ENCODE assay signal across 8 cellular contexts in the genomic region with DNA sequence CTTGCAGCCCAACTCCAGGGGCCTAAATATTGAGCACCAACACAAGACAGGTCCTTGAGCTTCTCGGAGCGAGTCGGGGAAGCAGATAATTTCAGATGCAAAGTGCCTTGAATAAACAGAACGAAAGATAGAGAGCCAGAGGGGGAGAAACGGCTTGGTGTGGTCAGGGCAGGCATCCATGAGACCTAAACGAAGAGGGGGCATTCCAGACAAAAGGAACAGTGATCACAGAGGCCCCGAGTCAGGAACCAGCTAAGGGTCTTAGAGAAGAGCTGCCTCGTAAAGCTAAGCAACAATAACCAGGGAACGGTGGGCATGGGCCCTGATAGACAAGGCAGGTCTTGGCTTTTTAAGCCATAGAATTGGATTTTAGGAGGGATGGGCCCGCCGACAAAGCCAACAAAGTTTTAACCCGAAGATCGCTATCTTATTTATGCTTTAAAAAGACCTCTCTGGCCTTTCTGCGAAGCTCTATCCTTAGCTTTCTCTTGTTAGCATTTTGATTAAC. TPM values are rescaled to one million over a fixed set of nuclear protein-coding genes. Genes with fewer than 3 reads are reported as not detected.
DNase-seq lines count a peak whose midpoint lies in the region; ATAC-seq, FAIRE-seq and TF ChIP-seq lines count a peak whose summit lies in the region.

No MANE protein-coding gene starts in this region.

- H3K9ac ChIP-seq in BLaER1 (peak overlapping the region; percentile 81), GM12878 (ENCODE audit: control insufficient read depth, insufficient read depth, low read length) (peak overlapping the region; percentile 28; the same call in 1 of the 2 replicates), mucosa of rectum (ENCODE audit: low read depth in 1 of 2, low read length in 2 of 2) (peak overlapping the region; percentile 68 to 85)

- TF ChIP-seq EP300 in GM12878 (IDR thresholded peaks at IDR 0.05; ENCODE audit: borderline replicate concordance in 1 of 2, control insufficient read depth in 1 of 2, low read depth in 2 of 2, low read length in 2 of 2) = no peak

- intact Hi-C loops in GM12878 (cut with micrococcal nuclease; ENCODE audit: unreplicated experiment) = no loop called here

- in situ Hi-C loops in GM12878 (cut with MboI) = no loop called here

- no peaks in the 10 kb centered on the region for H3K27me3 ChIP-seq in BLaER1
- no peaks in the 10 kb centered on the region for H3K27me3 ChIP-seq in GM12878 (replicated peaks in 1 of 2; ENCODE audit: control insufficient read depth in 2 of 2, insufficient read depth in 2 of 2, low read length in 1 of 2)
- H3K27me3 ChIP-seq in mucosa of rectum (ENCODE audit: control insufficient read depth in 2 of 2, insufficient read depth in 2 of 2, low read length in 2 of 2) = no peaks in the 10 kb centered on the region

- ATAC-seq in HG02759 (IDR thresholded peaks at IDR 0.05; ENCODE audit: unreplicated experiment) (peak; percentile 3), GM12878 (no peak), HG03097 (IDR thresholded peaks at IDR 0.05; ENCODE audit: low FRiP score, unreplicated experiment) (no peak), HG02571 (IDR thresholded peaks at IDR 0.05; ENCODE audit: unreplicated experiment) (no peak)

- FAIRE-seq in GM12878 (lab: Jason Lieb, UNC) = no peak

- H3K4me1 ChIP-seq in BLaER1 (peaks cover 34% of the 10 kb centered on the region), GM12878 (ENCODE audit: control insufficient read depth, insufficient read depth, low read length) (peaks cover 22% of the 10 kb centered on the region), mucosa of rectum (ENCODE audit: control insufficient read depth in 2 of 2, insufficient read depth in 2 of 2, low read length in 2 of 2) (peaks cover 20 to 25% of the 10 kb centered on the region in 2 donors)

- peak overlapping the region; percentile 69 for H3K4me3 ChIP-seq in BLaER1
- H3K4me3 ChIP-seq in GM12878 = peak overlapping the region; percentile 59
- peak overlapping the region; percentile 74 to 84 for H3K4me3 ChIP-seq in mucosa of rectum (ENCODE audit: low read length in 2 of 2)

- DNase-seq in GM12878 (ENCODE audit: low read depth, low spot score) = no peak
- no peak for DNase-seq in activated effector memory CD4-positive, alpha-beta T cell treated with anti-CD3 and anti-CD28 coated beads, Interleukin-2, amount 50 U/mL, for 16 hours
- DNase-seq in dedifferentiated amniotic fluid mesenchymal stem cell (ENCODE audit: extremely low spot score) = no peak

- SMC1A ChIA-PET in GM12878 (lab: Charles Lee; ENCODE audit: uncharacterized antibody, unreplicated experiment) = interaction anchor here (0.6 to 1.4 kb wide), 7 partner anchors 21 to 247 kb away, joined by 3 to 8 read pairs (median 3); a partner anchor contains a TSS

- H3K4me2 ChIP-seq in BLaER1 (peak overlapping the region; percentile 89), GM12878 (ENCODE audit: control insufficient read depth, insufficient read depth) (peak overlapping the region; percentile 53)

- POLR2A ChIA-PET in GM12878 (lab: Charles Lee) = interaction anchor here (0.5 kb wide), 2 partner anchors 17 to 22 kb away, joined by 3 to 4 read pairs; no protein-coding TSS in a partner anchor

- TF ChIP-seq POLR2A in GM12878 (IDR thresholded peaks at IDR 0.05; ENCODE audit: low read depth, low read length) = no peak

- CTCF ChIA-PET in GM12878 (lab: Yijun Ruan, JAX) = interaction anchor here (0.6 to 1.5 kb wide), 8 partner anchors 52 to 1477 kb away, joined by 3 to 10 read pairs (median 4); a partner anchor contains a TSS

- H3K27ac ChIP-seq in BLaER1 = no peak overlapping the region
- no peak overlapping the region for H3K27ac ChIP-seq in GM12878 (ENCODE audit: control insufficient read depth, insufficient read depth)
- H3K27ac ChIP-seq in mucosa of rectum (ENCODE audit: low read depth in 2 of 2, low read length in 2 of 2) = peak overlapping the region; percentile 58 to 82

- H3K9me3 ChIP-seq in BLaER1 (no peaks in the 10 kb centered on the region), GM12878 (replicated peaks; ENCODE audit: control insufficient read depth, insufficient read depth, low read length) (no peaks in the 10 kb centered on the region), mucosa of rectum (ENCODE audit: control insufficient read depth in 2 of 2, low read length in 2 of 2) (no peaks in the 10 kb centered on the region)

- no TSS peak for BruUV-seq in GM12878 (replicated peaks; lab: Mats Ljungman, UMichigan)

- RAD21 ChIA-PET in GM12878 (lab: Charles Lee; ENCODE audit: unreplicated experiment) = interaction anchor here (0.6 to 1.5 kb wide), 6 partner anchors 15 to 335 kb away, joined by 3 to 7 read pairs (median 4); a partner anchor contains a TSS

- H3K79me2 ChIP-seq in GM12878 (ENCODE audit: control insufficient read depth, insufficient read depth, low read length) = no peaks in the 10 kb centered on the region; the same call in 1 of the 2 replicates

- H3K36me3 ChIP-seq in BLaER1 (peaks cover 68% of the 10 kb centered on the region), GM12878 (ENCODE audit: control insufficient read depth in 2 of 2, insufficient read depth in 2 of 2, low read length in 1 of 2) (peaks cover 4 to 6% of the 10 kb centered on the region in 2 experiments), mucosa of rectum (ENCODE audit: control insufficient read depth in 2 of 2, insufficient read depth in 2 of 2, low read length in 2 of 2) (peaks cover 32 to 46% of the 10 kb centered on the region in 2 donors)

- peaks cover 37% of the 10 kb centered on the region for H4K20me1 ChIP-seq in BLaER1
- H4K20me1 ChIP-seq in GM12878 (ENCODE audit: control insufficient read depth, insufficient read depth) = no peaks in the 10 kb centered on the region

- H2AFZ ChIP-seq in GM12878 (ENCODE audit: control insufficient read depth, low read depth, low read length) = peak overlapping the region; percentile 88

- no peak for TF ChIP-seq CTCF in GM12878 (IDR thresholded peaks at IDR 0.05 in 2 of 3, conservative IDR thresholded peaks at IDR 0.05 in 1 of 3; ENCODE audit: control insufficient read depth in 2 of 3, extremely low read depth in 1 of 3, insufficient read depth in 1 of 3, low read depth in 3 of 3, low read length in 3 of 3)

- 35% methylated on average over 14 of the region's 14 CpGs for WGBS in GM12878 (ENCODE audit: insufficient coverage, insufficient replicate concordance, low lambda C conversion rate, missing lambda C conversion rate)

- TF ChIP-seq RAD21 in GM12878 (IDR thresholded peaks at IDR 0.05; ENCODE audit: insufficient read depth, low read depth, low read length) = no peak

RNA-seq across cellular contexts. Expression of a gene that starts 0.4 kb away (rescaled TPM):
- total RNA-seq in GM12878 (2013; cell fraction: nucleolus; rRNA removed) = 7.3 and 9.4 TPM in 2 replicates
- total RNA-seq in GM12878 (2014; rRNA removed) (17.1 and 18.1 TPM in 2 replicates), GM12878 (2014; rRNA removed; fragmentation: Illumina TruSeq; extraction: Trizol) (4.1 and 5.0 TPM in 2 replicates), GM12878 (2021) (14.7 and 15.4 TPM in 2 replicates)
- polyA plus RNA-seq in GM12878 (2011; ENCODE audit: low read depth) = 3.6 TPM
- polyA plus RNA-seq in GM12878 (2011; rRNA removed) (2.6 and 5.0 TPM in 2 replicates), GM12878 (2014; fragmentation: Illumina TruSeq; extraction: Trizol) (0.40 and 2.4 TPM in 2 replicates), GM12878 (2014; fragmentation: Nextera tagmentation; extraction: Ambion mirVana) (under 1 TPM; 0.05 to 0.38 TPM), GM12878 (2014; rRNA removed) (15.3 and 16.0 TPM in 2 replicates), GM12878 (2016; fragmentation: Nextera tagmentation; extraction: Ambion mirVana) (10 to 100 TPM; 16.5 to 18.1 TPM)
- polyA plus RNA-seq in GM12878 (2011; cell fraction: cytosol; rRNA removed) = 8.0 and 11.7 TPM in 2 replicates
- polyA plus RNA-seq in GM12878 (2011; cell fraction: nucleus; rRNA removed) = 22.4 and 23.8 TPM in 2 replicates
- 14.1 and 16.9 TPM in 2 replicates for polyA plus RNA-seq in GM12878 (2012)
- polyA minus RNA-seq in GM12878 (2011; rRNA and poly(A)+ RNA removed) = 1.4 and 6.0 TPM in 2 replicates
- polyA minus RNA-seq in GM12878 (2011; cell fraction: cytosol; rRNA and poly(A)+ RNA removed) = 3.6 TPM in 2 replicates
- polyA minus RNA-seq in GM12878 (2011; cell fraction: nucleus; rRNA and poly(A)+ RNA removed) = 4.0 and 4.1 TPM in 2 replicates

RNA-seq across cellular contexts. Expression of a gene that starts 14.9 kb away (rescaled TPM):
- total RNA-seq in GM12878 (2013; cell fraction: nucleolus; rRNA removed) = 19.8 and 23.2 TPM in 2 replicates
- total RNA-seq in GM12878 (2014; rRNA removed) (8.7 and 10.3 TPM in 2 replicates), GM12878 (2014; rRNA removed; fragmentation: Illumina TruSeq; extraction: Trizol) (10.1 and 10.6 TPM in 2 replicates), GM12878 (2021) (22.4 and 23.3 TPM in 2 replicates)
- 13.1 TPM for polyA plus RNA-seq in GM12878 (2011; ENCODE audit: low read depth)
- polyA plus RNA-seq in GM12878 (2011; rRNA removed) (31.5 and 31.7 TPM in 2 replicates), GM12878 (2014; fragmentation: Illumina TruSeq; extraction: Trizol) (16.3 and 17.9 TPM in 2 replicates), GM12878 (2014; fragmentation: Nextera tagmentation; extraction: Ambion mirVana) (1 to 10 TPM; 4.3 to 8.5 TPM), GM12878 (2014; rRNA removed) (20.8 and 23.9 TPM in 2 replicates), GM12878 (2016; fragmentation: Nextera tagmentation; extraction: Ambion mirVana) (1 to 10 TPM; 5.9 to 7.6 TPM)
- 27.5 and 28.4 TPM in 2 replicates for polyA plus RNA-seq in GM12878 (2011; cell fraction: cytosol; rRNA removed)
- 35.2 and 38.9 TPM in 2 replicates for polyA plus RNA-seq in GM12878 (2011; cell fraction: nucleus; rRNA removed)
- 13.6 and 16.4 TPM in 2 replicates for polyA plus RNA-seq in GM12878 (2012)
- polyA minus RNA-seq in GM12878 (2011; rRNA and poly(A)+ RNA removed) = 27.7 and 28.8 TPM in 2 replicates
- 6.5 and 10.8 TPM in 2 replicates for polyA minus RNA-seq in GM12878 (2011; cell fraction: cytosol; rRNA and poly(A)+ RNA removed)
- 13.2 and 18.2 TPM in 2 replicates for polyA minus RNA-seq in GM12878 (2011; cell fraction: nucleus; rRNA and poly(A)+ RNA removed)

RNA-seq across cellular contexts. Expression of a gene that starts 38.3 kb away (rescaled TPM):
- 172 and 187 TPM in 2 replicates for total RNA-seq in GM12878 (2013; cell fraction: nucleolus; rRNA removed)
- total RNA-seq in GM12878 (2014; rRNA removed) (76.4 and 84.6 TPM in 2 replicates), GM12878 (2014; rRNA removed; fragmentation: Illumina TruSeq; extraction: Trizol) (95.2 and 99.8 TPM in 2 replicates), GM12878 (2021) (131 and 140 TPM in 2 replicates)
- polyA plus RNA-seq in GM12878 (2011; ENCODE audit: low read depth) = 46.5 TPM
- polyA plus RNA-seq in GM12878 (2011; rRNA removed) (149 and 154 TPM in 2 replicates), GM12878 (2014; fragmentation: Illumina TruSeq; extraction: Trizol) (107 and 152 TPM in 2 replicates), GM12878 (2014; fragmentation: Nextera tagmentation; extraction: Ambion mirVana) (10 to 100 TPM; 26.7 to 28.2 TPM), GM12878 (2014; rRNA removed) (61.4 and 64.4 TPM in 2 replicates), GM12878 (2016; fragmentation: Nextera tagmentation; extraction: Ambion mirVana) (100 to 1,000 TPM; 158 to 172 TPM)
- polyA plus RNA-seq in GM12878 (2011; cell fraction: cytosol; rRNA removed) = 87.9 and 96.6 TPM in 2 replicates
- 76.3 and 77.4 TPM in 2 replicates for polyA plus RNA-seq in GM12878 (2011; cell fraction: nucleus; rRNA removed)
- polyA plus RNA-seq in GM12878 (2012) = 66.0 and 70.2 TPM in 2 replicates
- polyA minus RNA-seq in GM12878 (2011; rRNA and poly(A)+ RNA removed) = 107 and 156 TPM in 2 replicates
- 37.3 and 47.4 TPM in 2 replicates for polyA minus RNA-seq in GM12878 (2011; cell fraction: cytosol; rRNA and poly(A)+ RNA removed)
- 22.4 and 24.8 TPM in 2 replicates for polyA minus RNA-seq in GM12878 (2011; cell fraction: nucleus; rRNA and poly(A)+ RNA removed)

Comparison
In these comparisons a context has a peak if more than half of its experiments do, and no peak if none do; other contexts are left out.
1. H3K27ac ChIP-seq: peak in mucosa of rectum (2 of 2); none in BLaER1 (single experiment) and GM12878 (single experiment).
2. H3K9ac ChIP-seq: peak in every context shown above with its lines; median percentile 81 in BLaER1; 76 in mucosa of rectum; 28 in GM12878.
3. Peak in every context shown above with its lines, with median percentiles within 50 percentile points of each other: H3K4me3 ChIP-seq.